8 cellular contexts compared by ENCODE assay signal in the genomic region with DNA sequence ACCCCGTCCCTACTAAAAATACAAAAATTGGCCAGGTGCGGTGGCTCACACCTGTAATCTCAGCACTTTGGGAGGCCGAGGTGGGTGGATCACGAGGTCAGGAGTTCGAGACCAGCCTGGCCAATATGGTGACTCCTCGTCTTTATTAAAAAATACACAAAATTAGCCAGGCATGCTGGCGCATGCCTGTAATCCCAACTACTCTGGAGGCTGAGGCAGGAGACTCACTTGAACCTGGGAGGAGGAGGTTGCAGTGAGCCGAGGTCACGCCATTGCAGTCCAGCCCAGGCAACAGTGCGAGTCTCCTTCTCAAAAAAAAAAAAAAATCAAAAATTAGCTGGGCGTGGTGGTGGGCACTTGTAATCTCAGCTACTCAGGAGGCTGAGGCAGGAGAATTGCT. TPM values are rescaled to one million over a fixed set of nuclear protein-coding genes. Genes with fewer than 3 reads are reported as not detected.
A peak's percentile ranks its signal among the peaks of the same experiment; 100 is the strongest.
DNase-seq lines count a peak whose midpoint lies in the region; ATAC-seq, FAIRE-seq and TF ChIP-seq lines count a peak whose summit lies in the region.
"Not testable (repeated sequence)": the region's sequence is repeated elsewhere in the genome, so short reads cannot be mapped to it uniquely, and the experiment has no call there.

No MANE protein-coding gene starts in this region.

- H3K9me2 ChIP-seq in GM23338 (ENCODE audit: insufficient read depth) = not testable (repeated sequence)

- CTCF ChIA-PET in A549 (lab: Yijun Ruan, JAX) = interaction anchor here (0.6 to 3.6 kb wide), 3 partner anchors 18 to 94 kb away, joined by 3 to 23 read pairs (median 11); no protein-coding TSS in a partner anchor
- CTCF ChIA-PET in Panc1 (lab: Charles Lee) = interaction anchor here (1.2 kb wide), 1 partner anchor 18 kb away, joined by 7 read pairs; no protein-coding TSS in a partner anchor
- CTCF ChIA-PET in WTC11 (lab: Charles Lee) = interaction anchor here (0.5 to 3.5 kb wide), 4 partner anchors 10 to 1017 kb away, joined by 3 to 18 read pairs (median 3); a partner anchor contains a TSS
- CTCF ChIA-PET in K562 (lab: Yijun Ruan, JAX; ENCODE audit: low intra/inter-chr PET ratio) = not testable (repeated sequence)

- not testable (repeated sequence) for ATAC-seq in A549, GM23338, Panc1, WTC11, K562

- not testable (repeated sequence) for H3K36me3 ChIP-seq in GM23338 (ENCODE audit: insufficient read depth); Panc1 (ENCODE audit: control insufficient read depth, insufficient read depth, low read length); K562 (ENCODE audit: control insufficient read depth, insufficient read depth, low read length); endodermal cell (ENCODE audit: control insufficient read depth, insufficient read depth, low read length); kidney (ENCODE audit: control insufficient read depth in 1 of 2, insufficient read depth in 2 of 2, low read length in 2 of 2); spleen

- H3K27me3 ChIP-seq in GM23338 (ENCODE audit: insufficient read depth); Panc1 (ENCODE audit: control insufficient read depth, insufficient read depth, low read length); K562 (ENCODE audit: control insufficient read depth in 2 of 2, insufficient read depth in 2 of 2, low read length in 2 of 2); endodermal cell (ENCODE audit: control insufficient read depth, insufficient read depth, low read length, poor library complexity, severe bottlenecking); spleen (replicated peaks in 1 of 7): not testable (repeated sequence)

- FAIRE-seq in A549 (lab: Jason Lieb, UNC); K562 (lab: Jason Lieb, UNC); kidney (lab: Jason Lieb, UNC): not testable (repeated sequence)

- not testable (repeated sequence) for H3K9me1 ChIP-seq in K562 (ENCODE audit: control insufficient read depth, insufficient read depth, low read length)

- not testable (repeated sequence) for H3K9ac ChIP-seq in K562 (ENCODE audit: insufficient read depth in 1 of 2, low read depth in 2 of 2, low read length in 2 of 2); endodermal cell (ENCODE audit: extremely low read depth, low read length, poor library complexity, severe bottlenecking); kidney (ENCODE audit: low read length in 2 of 2)

- TF ChIP-seq CTCF in A549 (IDR thresholded peaks at IDR 0.05); GM23338 (conservative IDR thresholded peaks at IDR 0.05; ENCODE audit: low read depth in 2 of 2); Panc1 (IDR thresholded peaks at IDR 0.05); WTC11 (IDR thresholded peaks at IDR 0.05); K562 (IDR thresholded peaks at IDR 0.05 in 2 of 3, conservative IDR thresholded peaks at IDR 0.05 in 1 of 3; ENCODE audit: insufficient read depth in 2 of 3, low read depth in 1 of 3, low read length in 3 of 3); endodermal cell (conservative IDR thresholded peaks at IDR 0.05); kidney (IDR thresholded peaks at IDR 0.05; ENCODE audit: borderline replicate concordance, extremely low read depth, insufficient read depth); spleen (IDR thresholded peaks at IDR 0.05 in 8 of 11, conservative IDR thresholded peaks at IDR 0.05 in 3 of 11): not testable (repeated sequence)

- not testable (repeated sequence) for TF ChIP-seq POLR2A in A549 (IDR thresholded peaks at IDR 0.05; ENCODE audit: low read length); K562 (conservative IDR thresholded peaks at IDR 0.05); spleen (IDR thresholded peaks at IDR 0.05)

- not testable (repeated sequence) for H3K4me3 ChIP-seq in A549; Panc1 (ENCODE audit: low read depth in 2 of 2, low read length in 2 of 2); K562; endodermal cell (ENCODE audit: low read length); kidney (ENCODE audit: low read length in 2 of 2); spleen
- H3K4me3 ChIP-seq in GM23338 = peak overlapping the region; percentile 42; the same call in 1 of the 2 replicates

- intact Hi-C loops in Panc1 (cut with micrococcal nuclease; ENCODE audit: unreplicated experiment); K562 (cut with micrococcal nuclease); spleen (cut with DNase I; ENCODE audit: low total_unique reads): not testable (repeated sequence)
- intact Hi-C loops in kidney (cut with DNase I) = loop anchor here (10.0 kb wide), 1 partner anchor 52 kb away; no protein-coding TSS in a partner anchor

- peak overlapping the region; percentile 63 to 92; a peak in 5 of 6 replicates for H3K27ac ChIP-seq in A549
- not testable (repeated sequence) for H3K27ac ChIP-seq in GM23338 (ENCODE audit: low read depth); endodermal cell (ENCODE audit: low read depth, low read length); kidney (ENCODE audit: low read depth in 2 of 2, low read length in 2 of 2); spleen
- peak overlapping the region; percentile 60 for H3K27ac ChIP-seq in Panc1 (ENCODE audit: low read length)
- H3K27ac ChIP-seq in K562 (ENCODE audit: extremely low read depth, low read depth, low read length) = peak overlapping the region; percentile 95; the same call in 2 of the 3 replicates

- H3K36me3 Mint-ChIP-seq in GM23338 (ENCODE audit: low read depth) = peaks cover 45% of the 10 kb centered on the region
- H3K36me3 Mint-ChIP-seq in WTC11 = peaks cover 21% of the 10 kb centered on the region
- H3K36me3 Mint-ChIP-seq in endodermal cell (ENCODE audit: low read depth) = peaks cover 10% of the 10 kb centered on the region

- peak overlapping the region; percentile 86 for H3K27ac Mint-ChIP-seq in GM23338
- H3K27ac Mint-ChIP-seq in WTC11 = peak overlapping the region; percentile 84; the same call in 1 of the 2 replicates
- H3K27ac Mint-ChIP-seq in endodermal cell = peak overlapping the region; percentile 64

- not testable (repeated sequence) for H4K20me1 ChIP-seq in GM23338 (replicated peaks; ENCODE audit: insufficient read depth); K562 (replicated peaks; ENCODE audit: control insufficient read depth, insufficient read depth, low read length)

- not testable (repeated sequence) for BruUV-seq in Panc1 (replicated peaks; lab: Mats Ljungman, UMichigan); K562 (replicated peaks; lab: Mats Ljungman, UMichigan)

- not testable (repeated sequence) for H3K9me3 Mint-ChIP-seq in GM23338, WTC11, endodermal cell

- H3K79me2 ChIP-seq in GM23338 (replicated peaks; ENCODE audit: insufficient read depth) (peaks cover 88% of the 10 kb centered on the region), K562 (ENCODE audit: control insufficient read depth, insufficient read depth, low read length) (peaks cover 28% of the 10 kb centered on the region)

- in situ Hi-C loops in Panc1 (cut with HindIII; ENCODE audit: low pct_unique_long_range_greater_than_20kb, low sequenced_read_pairs); K562 (cut with MboI): not testable (repeated sequence)

- H3K4me1 Mint-ChIP-seq in GM23338 = peaks cover 40% of the 10 kb centered on the region
- peaks cover 57% of the 10 kb centered on the region for H3K4me1 Mint-ChIP-seq in WTC11
- peaks cover 33% of the 10 kb centered on the region for H3K4me1 Mint-ChIP-seq in endodermal cell

- not testable (repeated sequence) for H3K27me3 Mint-ChIP-seq in GM23338 (ENCODE audit: insufficient read depth, low read depth, poor library complexity); WTC11 (ENCODE audit: low read depth); endodermal cell (ENCODE audit: insufficient read depth)

- not testable (repeated sequence) for H3K4me2 ChIP-seq in A549; K562 (ENCODE audit: insufficient read depth, low read length)
- H3K4me2 ChIP-seq in GM23338 = peak overlapping the region; percentile 77; the same call in 1 of the 2 replicates

- not testable (repeated sequence) for TF ChIP-seq RAD21 in A549 (conservative IDR thresholded peaks at IDR 0.05 in 1 of 2, IDR thresholded peaks at IDR 0.05 in 1 of 2); K562 (CRISPR knock-in tag; conservative IDR thresholded peaks at IDR 0.05 in 1 of 2, IDR thresholded peaks at IDR 0.05 in 1 of 2)

- TF ChIP-seq EP300 in A549 (IDR thresholded peaks at IDR 0.05); K562 (IDR thresholded peaks at IDR 0.05; ENCODE audit: low read length): not testable (repeated sequence)

- H3K4me3 Mint-ChIP-seq in GM23338 = peak overlapping the region; percentile 60
- H3K4me3 Mint-ChIP-seq in WTC11 = peak overlapping the region; percentile 39
- H3K4me3 Mint-ChIP-seq in endodermal cell = not testable (repeated sequence)

- 94% methylated on average over 11 of the region's 11 CpGs for WGBS in A549 (ENCODE audit: missing lambda C conversion rate)
- 86% methylated on average over 11 of the region's 11 CpGs for WGBS in K562 (ENCODE audit: insufficient coverage, low coverage, missing lambda C conversion rate)
- 96 to 99% methylated on average over 7 to 11 of the region's 11 CpGs for WGBS in endodermal cell (ENCODE audit: insufficient coverage in 1 of 2, insufficient read length in 1 of 2), 2 experiments
- 88 to 96% (median 95%) methylated on average over 11 of the region's 11 CpGs for WGBS in spleen, 5 donors

- not testable (repeated sequence) for DNase-seq in A549 (ENCODE audit: low read depth in 1 of 2, low spot score in 1 of 2); GM23338 (ENCODE audit: low spot score); Panc1 (ENCODE audit: low read depth, low spot score); WTC11 (ENCODE audit: low spot score); K562 (ENCODE audit: extremely low read depth in 1 of 4, low spot score in 3 of 4); endodermal cell
- DNase-seq in kidney = peak; percentile 21
- DNase-seq in spleen = peak; percentile 19

- not testable (repeated sequence) for H2AFZ ChIP-seq in GM23338; K562 (ENCODE audit: low read depth, low read length)

- peaks cover 17% of the 10 kb centered on the region for H3F3A ChIP-seq in GM23338 (replicated peaks; ENCODE audit: low read depth)

- POLR2A ChIA-PET in A549 (lab: Yijun Ruan, JAX); Panc1 (lab: Charles Lee); WTC11 (lab: Charles Lee): not testable (repeated sequence)
- POLR2A ChIA-PET in K562 (lab: Yijun Ruan, JAX) = interaction anchor here (0.7 to 1.9 kb wide), 6 partner anchors 9 to 92 kb away, joined by 3 to 7 read pairs (median 4); a partner anchor contains a TSS

- not testable (repeated sequence) for H3K9me3 ChIP-seq in A549; Panc1 (ENCODE audit: control insufficient read depth, insufficient read depth, low read depth, low read length); K562 (replicated peaks; ENCODE audit: control insufficient read depth, insufficient read depth, low read depth, low read length); endodermal cell (ENCODE audit: control insufficient read depth, low read length); kidney (ENCODE audit: control insufficient read depth in 1 of 2, low read length in 2 of 2); spleen

- H3K4me1 ChIP-seq in A549 (peaks cover 31% of the 10 kb centered on the region), GM23338 (ENCODE audit: insufficient read depth) (peaks cover 62% of the 10 kb centered on the region), Panc1 (ENCODE audit: control insufficient read depth, insufficient read depth, low read length) (peaks cover 30% of the 10 kb centered on the region), K562 (replicated peaks in 1 of 2; ENCODE audit: control insufficient read depth in 2 of 2, insufficient read depth in 2 of 2, low read length in 2 of 2) (peaks cover 50 to 52% of the 10 kb centered on the region in 2 experiments), spleen (peaks cover 5 to 23% (median 15%) of the 10 kb centered on the region in 6 donors)
- H3K4me1 ChIP-seq in endodermal cell (ENCODE audit: control insufficient read depth, insufficient read depth, low read length); kidney (ENCODE audit: control insufficient read depth in 1 of 2, insufficient read depth in 1 of 2, low read depth in 1 of 2, low read length in 2 of 2): not testable (repeated sequence)

RNA-seq across cellular contexts. Expression of a gene that starts 9.8 kb away (rescaled TPM):
- polyA plus RNA-seq in A549 (2011; rRNA removed) = 23.6 and 24.9 TPM in 2 replicates
- polyA plus RNA-seq in A549 (2012; cell fraction: cytosol; rRNA removed) = 10.9 TPM in 2 replicates
- 19.5 and 21.4 TPM in 2 replicates for polyA plus RNA-seq in A549 (2012; cell fraction: nucleus; rRNA removed)
- polyA plus RNA-seq in A549 (2017; fragmentation: RNase III; extraction: RNeasy Plus Mini Kit Qiagen cat#74134 plus additional on column Dnase treatment) = 10.2 to 11.2 TPM (median 10.4 TPM) in 3 replicates
- 22.2 and 24.4 TPM in 2 replicates for polyA minus RNA-seq in A549 (2011; rRNA and poly(A)+ RNA removed)
- 64.2 and 70.9 TPM in 2 replicates for total RNA-seq in GM23338 (2014; rRNA removed; shearing (Covaris generic))
- polyA plus RNA-seq in GM23338 (2016; fragmentation: Nextera tagmentation; extraction: Ambion mirVana) = 122 and 128 TPM in 2 replicates
- 50.7 TPM for total RNA-seq in Panc1 (2021; ENCODE audit: unreplicated experiment)
- polyA plus RNA-seq in Panc1 (2012; ENCODE audit: insufficient read length) = 26.6 TPM
- total RNA-seq in WTC11 (2021) = 114 to 149 TPM (median 127 TPM) in 3 replicates
- 399 and 515 TPM in 2 replicates for total RNA-seq in K562 (2011; cell fraction: chromatin; rRNA removed; ENCODE audit: low replicate concordance)
- total RNA-seq in K562 (2011; cell fraction: nucleolus; rRNA removed) = 184 and 194 TPM in 2 replicates
- 232 and 241 TPM in 2 replicates for total RNA-seq in K562 (2011; cell fraction: nucleoplasm; rRNA removed)
- total RNA-seq in K562 (2014; rRNA removed) = 51.8 and 62.6 TPM in 2 replicates
- 71.9 and 79.2 TPM in 2 replicates for total RNA-seq in K562 (2014; rRNA removed; fragmentation: Illumina TruSeq; extraction: Trizol)
- total RNA-seq in K562 (2015; rRNA removed; fragmentation: Illumina TruSeq; extraction: Trizol) = 65.3 and 67.3 TPM in 2 replicates
- total RNA-seq in K562 (2021) = 129 and 148 TPM in 2 replicates
- 80.8 and 95.0 TPM in 2 replicates for polyA plus RNA-seq in K562 (2011; rRNA removed)
- 42.9 and 46.7 TPM in 2 replicates for polyA plus RNA-seq in K562 (2011; cell fraction: cytosol; rRNA removed)
- 147 and 184 TPM in 2 replicates for polyA plus RNA-seq in K562 (2011; cell fraction: nucleus; rRNA removed)
- polyA plus RNA-seq in K562 (2012) = 48.4 and 62.9 TPM in 2 replicates
- polyA plus RNA-seq in K562 (2014; fragmentation: Illumina TruSeq; extraction: Trizol) = 97.2 and 121 TPM in 2 replicates
- 10 to 100 TPM; 31.8 to 58.0 TPM for polyA plus RNA-seq in K562 (2014; fragmentation: Nextera tagmentation; extraction: Ambion mirVana)
- polyA plus RNA-seq in K562 (2014; rRNA removed) = 63.9 and 79.5 TPM in 2 replicates
- 140 and 160 TPM in 2 replicates for polyA minus RNA-seq in K562 (2011; rRNA and poly(A)+ RNA removed)
- polyA minus RNA-seq in K562 (2011; cell fraction: cytosol; rRNA and poly(A)+ RNA removed) = 71.6 and 73.2 TPM in 2 replicates
- 125 and 198 TPM in 2 replicates for polyA minus RNA-seq in K562 (2011; cell fraction: nucleus; rRNA and poly(A)+ RNA removed)
- total RNA-seq in endodermal cell = 10 to 100 TPM; 85.0 to 99.9 TPM
- polyA plus RNA-seq in endodermal cell (2013, experiment 1 of 2) = 47.1 TPM
- polyA plus RNA-seq in endodermal cell (2013, experiment 2 of 2) = 46.3 TPM
- 37.5 TPM for total RNA-seq in kidney
- polyA plus RNA-seq in kidney (ENCODE audit: insufficient read depth, low read depth, low replicate concordance) = 10.5 TPM
- total RNA-seq in spleen = 10 to 100 TPM; 30.3 to 64.0 (median 56.0) TPM
- polyA plus RNA-seq in spleen = 10 to 100 TPM; 12.5 to 16.8 (median 15.6) TPM
